In genomic region chr2:10043256-10043905, GRCh38 we compare ENCODE assay signal across 8 cellular contexts. TPM values are rescaled to one million over a fixed set of nuclear protein-coding genes. Genes with fewer than 3 reads are reported as not detected.
DNase-seq lines count a peak whose midpoint lies in the region; ATAC-seq and TF ChIP-seq lines count a peak whose summit lies in the region.

KLF11 (plus strand) TSS chr2:10043550; CDS start chr2:10043717, 167 bp downstream.

- CTCF ChIA-PET in HEK293T (lab: Yijun Ruan, JAX), result interaction anchor here (0.9 to 1.3 kb wide), 2 partner anchors 54 to 59 kb away, joined by 4 to 8 read pairs; no protein-coding TSS in a partner anchor

- ATAC-seq in heart right ventricle, result peak; percentile 67 to 83 (median 78)

- H3K27ac ChIP-seq in adrenal gland (peak within 1 kb of the TSS; percentile 79 to 100 (median 96)), heart right ventricle (peak within 1 kb of the TSS; percentile 93 to 100 (median 98)), tibial artery (peak within 1 kb of the TSS; percentile 91 to 94)

- in situ Hi-C loops in G401 (cut with HindIII; ENCODE audit: low sequenced_read_pairs), result loop anchor here (10.0 kb wide), 1 partner anchor 229 kb away; no protein-coding TSS in a partner anchor

- DNase-seq in G401 (ENCODE audit: low spot score) (peak; percentile 80), HEK293T (ENCODE audit: extremely low spot score) (peak; percentile 93), NCI-H1092 (lab: John Stamatoyannopoulos, UW) (peak; percentile 72), T-helper 1 cell (peak; percentile 71 to 87 (median 75)), adrenal gland (peak; percentile 93 to 96 (median 95)), heart right ventricle (peak; percentile 94 to 95), posterior cingulate gyrus (peak; percentile 55 to 97 (median 78)), tibial artery (peak; percentile 94 to 96)

- TF ChIP-seq CTCF in adrenal gland (IDR thresholded peaks at IDR 0.05) (no peak), heart right ventricle (IDR thresholded peaks at IDR 0.05) (no peak), tibial artery (IDR thresholded peaks at IDR 0.05) (peak in 1 of 2 experiments; percentile 12)

- H3K27me3 ChIP-seq in adrenal gland (no peaks in the 10 kb centered on the region), heart right ventricle (no peaks in the 10 kb centered on the region), tibial artery (no peaks in the 10 kb centered on the region)

- no peaks in the 10 kb centered on the region for H3K9me3 ChIP-seq in adrenal gland (replicated peaks in 1 of 3)
- no peaks in the 10 kb centered on the region for H3K9me3 ChIP-seq in heart right ventricle
- no peaks in the 10 kb centered on the region for H3K9me3 ChIP-seq in tibial artery

- peaks cover 43 to 52% of the 10 kb centered on the region in 2 donors for H3K4me1 ChIP-seq in adrenal gland (replicated peaks in 1 of 2)
- peaks cover 8 to 83% (median 70%) of the 10 kb centered on the region in 9 donors for H3K4me1 ChIP-seq in heart right ventricle
- H3K4me1 ChIP-seq in tibial artery, result peaks cover 0 to 66% (median 43%) of the 10 kb centered on the region in 4 donors

- 0 to 1% (median 0%) methylated on average over 27 to 104 of the region's 104 CpGs; no CpG with 5 or more reads in 1 of the 4 donors for WGBS in adrenal gland, 4 donors
- 0 to 1% methylated on average over 23 to 103 of the region's 104 CpGs for WGBS in heart right ventricle, 2 donors

- POLR2A ChIA-PET in HEK293T (lab: Yijun Ruan, JAX), result interaction anchor here (1.0 to 2.0 kb wide), 4 partner anchors 29 to 290 kb away, joined by 3 to 8 read pairs (median 6); partner anchors contain the start of gene TAF1B

- intact Hi-C loops in adrenal gland (cut with DNase I), result no loop called here
- intact Hi-C loops in heart right ventricle (cut with DNase I), result loop anchor here in 1 of 10 donors (10.0 kb wide), 1 partner anchor 229 kb away; no protein-coding TSS in a partner anchor
- intact Hi-C loops in posterior cingulate gyrus (cut with DNase I), result loop anchor here (5.0 kb wide), 1 partner anchor 231 kb away; no protein-coding TSS in a partner anchor
- intact Hi-C loops in tibial artery (cut with DNase I; ENCODE audit: low total_unique reads), result loop anchor here (5.0 kb wide), 1 partner anchor 36 kb away; no protein-coding TSS in a partner anchor

- H3K36me3 ChIP-seq in adrenal gland (replicated peaks in 1 of 2), result peaks cover 0 to 23% of the 10 kb centered on the region in 2 donors
- peaks cover 0 to 26% (median 22%) of the 10 kb centered on the region in 9 donors for H3K36me3 ChIP-seq in heart right ventricle
- H3K36me3 ChIP-seq in tibial artery, result peaks cover 9 to 23% (median 22%) of the 10 kb centered on the region in 3 donors

- H3K4me3 ChIP-seq in adrenal gland (peak within 1 kb of the TSS in 2 of 4 donors; percentile 25 to 94), heart right ventricle (peak within 1 kb of the TSS; percentile 51 to 89 (median 64)), tibial artery (peak within 1 kb of the TSS; percentile 70 to 81)

- peak; percentile 82 to 94 for TF ChIP-seq POLR2A in adrenal gland (IDR thresholded peaks at IDR 0.05)

TF ChIP-seq in HEK293T, 16 proteins besides CTCF, POLR2A, EP300 and RAD21:
- TF ChIP-seq ARNT (IDR thresholded peaks at IDR 0.05) (no peak), L3MBTL2 (conservative IDR thresholded peaks at IDR 0.05) (0 out of 2 replicates have a peak, but pooled peaks have one; percentile 39), ZNF384 (IDR thresholded peaks at IDR 0.05) (no peak), BHLHE40 (IDR thresholded peaks at IDR 0.05; ENCODE audit: borderline replicate concordance) (no peak), TARDBP (IDR thresholded peaks at IDR 0.05) (no peak), CTBP1 (IDR thresholded peaks at IDR 0.05; ENCODE audit: borderline replicate concordance) (no peak), LEF1 (IDR thresholded peaks at IDR 0.05; ENCODE audit: borderline replicate concordance) (no peak)
TF ChIP-seq in HEK293T: peak in this region for 1.

RNA-seq across cellular contexts. Expression of gene KLF11, which starts in this region (rescaled TPM):
- 4.4 and 6.9 TPM in 2 replicates for total RNA-seq in G401 (2014; rRNA removed; shearing (Covaris generic))
- total RNA-seq in adrenal gland (10 to 100 TPM; 20.9 to 75.7 (median 29.5) TPM), heart right ventricle (10 to 100 TPM; 13.3 to 33.7 (median 20.0) TPM)
- polyA plus RNA-seq in adrenal gland (10 to 100 TPM in 1 of 3 donors, 1 to 10 TPM in 2; 6.8 to 21.5 (median 8.5) TPM), heart right ventricle (1 to 10 TPM; 6.1 to 7.2 TPM)

Comparison
In these comparisons a context has a peak if more than half of its experiments do, and no peak if none do; other contexts are left out.
1. intact Hi-C loops: an anchor here in posterior cingulate gyrus (5.0 kb wide) and tibial artery (5.0 kb wide); none called in adrenal gland.